In genomic region chr6:165707067-165707853, GRCh38 we compare ENCODE assay signal across 25 cellular contexts. TPM values are rescaled to one million over a fixed set of nuclear protein-coding genes. Genes with fewer than 3 reads are reported as not detected.
"Had no signal": no experiment of that assay in that cellular context is flagged by ENCODE, and none has a peak within 500 bp of the region (broad histone marks: within the 10 kb centered on the region; RNA-seq: fewer than 3 reads in every experiment).

No MANE protein-coding gene starts in this region.

- H3K4me3 Mint-ChIP-seq: activated CD4-positive, alpha-beta memory T cell treated with anti-CD3 and anti-CD28 coated beads, Interleukin-2, amount 10 ng/mL, durations not matched to agents 7 days and 5 days; activated naive CD4-positive, alpha-beta T cell treated with anti-CD3 and anti-CD28 coated beads, Interleukin-2, amount 10 ng/mL, durations not matched to agents 7 days and 5 days; activated naive CD8-positive, alpha-beta T cell treated with anti-CD3 and anti-CD28 coated beads for 36 hours; activated T-helper 17 cell treated with anti-CD3 and anti-CD28 coated beads, Interleukin-2, amount 50 U/mL, for 72 hours; T-cell had no signal

- DNase-seq: activated CD4-positive, alpha-beta memory T cell treated with anti-CD3 and anti-CD28 coated beads, Interleukin-2, amount 10 ng/mL, durations not matched to agents 7 days and 5 days; activated CD4-positive, alpha-beta T cell treated with anti-CD3 and anti-CD28 coated beads, Interleukin-2, amount 50 U/mL, for 1 hour; activated CD4-positive, CD25-positive, alpha-beta regulatory T cell; activated gamma-delta T cell treated with Interleukin-2 at 50 U/mL for 16 hours; activated naive CD4-positive, alpha-beta T cell treated with anti-CD3 and anti-CD28 coated beads, Interleukin-2, amount 10 ng/mL, durations not matched to agents 7 days and 5 days; activated naive CD8-positive, alpha-beta T cell treated with anti-CD3 and anti-CD28 coated beads for 36 hours; activated T-cell treated with anti-CD3 and anti-CD28 coated beads for 4 hours; activated T-cell treated with anti-CD3 and anti-CD28 coated beads, Interleukin-2, amount 50 U/mL, for 48 hours; brain microvascular endothelial cell; cerebellar nuclear complex; NCI-H1092; NCI-H1417; NCI-H1694 treated with DMSO at 0.1 percent for 48 hours; NCI-H2029 treated with DMSO at 0.1 percent for 48 hours; NCI-H345; NCI-H510A treated with DMSO at 0.1 percent for 48 hours; NCI-H69; T-cell; T-helper 2 cell; T1000 had no signal

- H3K27me3 Mint-ChIP-seq: activated CD4-positive, alpha-beta memory T cell treated with anti-CD3 and anti-CD28 coated beads, Interleukin-2, amount 10 ng/mL, durations not matched to agents 7 days and 5 days; activated naive CD4-positive, alpha-beta T cell treated with anti-CD3 and anti-CD28 coated beads, Interleukin-2, amount 10 ng/mL, durations not matched to agents 7 days and 5 days; activated naive CD8-positive, alpha-beta T cell treated with anti-CD3 and anti-CD28 coated beads for 36 hours; activated T-helper 17 cell treated with anti-CD3 and anti-CD28 coated beads, Interleukin-2, amount 50 U/mL, for 72 hours had no signal

- H3K9ac ChIP-seq: KMS-11 had no signal

- H3K9me3 Mint-ChIP-seq: activated CD4-positive, alpha-beta memory T cell treated with anti-CD3 and anti-CD28 coated beads, Interleukin-2, amount 10 ng/mL, durations not matched to agents 7 days and 5 days; activated naive CD8-positive, alpha-beta T cell treated with anti-CD3 and anti-CD28 coated beads for 36 hours had no signal

- H3K4me3 ChIP-seq: SK-N-MC had no signal

- H3K27me3 ChIP-seq: brain microvascular endothelial cell had no signal

- H3K4me2 ChIP-seq: KMS-11 had no signal

- H3K36me3 ChIP-seq: brain microvascular endothelial cell had no signal

- H3K27ac ChIP-seq: brain microvascular endothelial cell, KMS-11, SK-N-MC, VCaP had no signal

- H3K27ac Mint-ChIP-seq: activated CD4-positive, alpha-beta memory T cell treated with anti-CD3 and anti-CD28 coated beads, Interleukin-2, amount 10 ng/mL, durations not matched to agents 7 days and 5 days; activated naive CD4-positive, alpha-beta T cell treated with anti-CD3 and anti-CD28 coated beads, Interleukin-2, amount 10 ng/mL, durations not matched to agents 7 days and 5 days; activated naive CD8-positive, alpha-beta T cell treated with anti-CD3 and anti-CD28 coated beads for 36 hours; activated T-helper 17 cell treated with anti-CD3 and anti-CD28 coated beads, Interleukin-2, amount 50 U/mL, for 72 hours; T-cell had no signal

- H3K4me1 Mint-ChIP-seq: activated CD4-positive, alpha-beta memory T cell treated with anti-CD3 and anti-CD28 coated beads, Interleukin-2, amount 10 ng/mL, durations not matched to agents 7 days and 5 days; activated naive CD4-positive, alpha-beta T cell treated with anti-CD3 and anti-CD28 coated beads, Interleukin-2, amount 10 ng/mL, durations not matched to agents 7 days and 5 days; activated naive CD8-positive, alpha-beta T cell treated with anti-CD3 and anti-CD28 coated beads for 36 hours; activated T-helper 17 cell treated with anti-CD3 and anti-CD28 coated beads, Interleukin-2, amount 50 U/mL, for 72 hours; T-cell had no signal

- H3K36me3 Mint-ChIP-seq: activated naive CD4-positive, alpha-beta T cell treated with anti-CD3 and anti-CD28 coated beads, Interleukin-2, amount 10 ng/mL, durations not matched to agents 7 days and 5 days; activated naive CD8-positive, alpha-beta T cell treated with anti-CD3 and anti-CD28 coated beads for 36 hours; T-cell had no signal

- ATAC-seq: activated T-helper 17 cell treated with anti-CD3 and anti-CD28 coated beads, Interleukin-2, amount 50 U/mL, for 72 hours; T-cell had no signal

RNA-seq across cellular contexts. Expression of gene PDE10A, which starts 44.2 kb away (rescaled TPM):
- total RNA-seq: activated CD4-positive, alpha-beta memory T cell treated with anti-CD3 and anti-CD28 coated beads, Interleukin-2, amount 10 ng/mL, durations not matched to agents 7 days and 5 days; activated CD8-positive, alpha-beta memory T cell treated with anti-CD3 and anti-CD28 coated beads for 36 hours; activated naive CD8-positive, alpha-beta T cell treated with anti-CD3 and anti-CD28 coated beads for 36 hours; activated T-helper 17 cell treated with anti-CD3 and anti-CD28 coated beads, Interleukin-2, amount 50 U/mL, for 72 hours had no signal
